Comparison of ENCODE assay signal across 1 cellular context in the genomic region with DNA sequence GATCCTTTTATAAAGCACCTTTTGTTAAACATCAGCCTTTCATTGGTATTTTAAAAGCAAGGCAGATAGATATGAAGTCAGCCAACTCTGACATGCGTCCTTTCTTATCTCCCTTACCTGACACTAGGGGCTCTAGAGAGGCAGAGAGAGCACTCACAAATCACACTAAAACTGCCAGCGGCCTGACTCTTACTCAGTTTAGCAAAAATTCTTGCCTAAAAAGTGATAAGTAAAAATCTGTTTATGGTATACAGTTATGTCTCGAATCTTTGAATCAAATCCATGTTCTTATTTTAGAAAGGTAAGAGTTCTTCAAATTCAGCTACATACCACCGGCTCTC.
TF ChIP-seq lines count a peak whose summit lies in the region.

No MANE protein-coding gene starts in this region.

TF ChIP-seq in H1, 55 proteins besides CTCF, POLR2A, EP300 and RAD21:
- no peak for TF ChIP-seq NANOG (IDR thresholded peaks at IDR 0.05; ENCODE audit: insufficient read depth, low read depth, low read length, poor library complexity, severe bottlenecking)
- TF ChIP-seq RXRA (IDR thresholded peaks at IDR 0.05; ENCODE audit: insufficient read depth, low read depth, low read length): no peak
- TF ChIP-seq BCL11A (IDR thresholded peaks at IDR 0.05; ENCODE audit: low read depth in 2 of 2, low read length in 2 of 2): no peak
- no peak for TF ChIP-seq RBBP5 (IDR thresholded peaks at IDR 0.05; ENCODE audit: borderline replicate concordance, low read depth, low read length)
- no peak for TF ChIP-seq ASH2L (IDR thresholded peaks at IDR 0.05; ENCODE audit: low read length)
- TF ChIP-seq BRCA1 (IDR thresholded peaks at IDR 0.05; ENCODE audit: low read depth, low read length): no peak
- TF ChIP-seq ATF2 (IDR thresholded peaks at IDR 0.05; ENCODE audit: low read length): no peak
- TF ChIP-seq GTF2F1 (IDR thresholded peaks at IDR 0.05; ENCODE audit: borderline replicate concordance, low read depth, low read length): no peak
